ENCODE assay signal across 24 cellular contexts in the genomic region with DNA sequence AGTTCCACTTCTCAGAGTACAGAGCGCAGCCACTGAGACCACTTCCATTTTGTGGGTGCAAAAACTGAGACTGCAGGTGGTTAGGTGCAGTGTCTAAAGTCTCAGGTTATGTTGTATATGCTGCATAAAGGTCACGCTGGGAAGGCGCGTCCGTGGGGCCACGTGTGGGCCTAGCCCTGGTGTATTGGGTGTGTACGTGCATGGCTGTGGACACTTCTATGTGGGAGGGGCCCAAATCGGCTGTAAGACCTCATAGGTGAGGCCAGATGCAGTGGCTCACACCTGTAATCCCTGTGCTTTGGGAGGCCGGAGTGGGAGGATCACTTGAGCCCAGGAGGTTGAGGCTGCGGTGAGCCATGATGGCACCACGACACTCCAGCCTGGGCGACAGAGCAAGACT. TPM values are rescaled to one million over a fixed set of nuclear protein-coding genes. Genes with fewer than 3 reads are reported as not detected.
"Had no signal": no experiment of that assay in that cellular context is flagged by ENCODE, and none has a peak within 500 bp of the region (broad histone marks: within the 10 kb centered on the region; RNA-seq: fewer than 3 reads in every experiment).

No MANE protein-coding gene starts in this region.

- H3K4me3 ChIP-seq: colonic mucosa, esophagus squamous epithelium, gastrocnemius medialis, heart right ventricle, left ventricle myocardium inferior, lower lobe of right lung had no signal

- H3K27ac ChIP-seq: colonic mucosa, epithelial cell of prostate, esophagus squamous epithelium, gastrocnemius medialis, heart right ventricle, left ventricle myocardium inferior, lower lobe of right lung had no signal

- ATAC-seq: effector memory CD8-positive, alpha-beta T cell; esophagus mucosa; gastrocnemius medialis; heart right ventricle; left cardiac atrium; left lobe of liver; lower lobe of right lung had no signal

- H3K4me1 ChIP-seq: colonic mucosa, gastrocnemius medialis had no signal

- DNase-seq: colonic mucosa; cortex of kidney; effector CD8-positive, alpha-beta T cell; effector memory CD8-positive, alpha-beta T cell; endodermal cell; erythroblast; esophagus squamous epithelium; foreskin fibroblast; foreskin melanocyte; gastrocnemius medialis; glutamatergic neuron; head of caudate nucleus; heart right ventricle; hippocampal formation; left cardiac atrium; left ventricle myocardium inferior; lower lobe of right lung; mesenchymal stem cell had no signal

- H3K27me3 ChIP-seq: colonic mucosa, esophagus squamous epithelium, gastrocnemius medialis, heart right ventricle had no signal

- H3K36me3 ChIP-seq: colonic mucosa, esophagus squamous epithelium, gastrocnemius medialis, heart right ventricle, left ventricle myocardium inferior, lower lobe of right lung had no signal

- H3K9me3 ChIP-seq: colonic mucosa, esophagus squamous epithelium, gastrocnemius medialis, heart right ventricle, left ventricle myocardium inferior, lower lobe of right lung had no signal

RNA-seq across cellular contexts. Expression of gene GRID2IP, which starts 37.7 kb away (rescaled TPM):
- total RNA-seq: dermis microvascular lymphatic vessel endothelial cell, glomerular endothelial cell, left lobe of liver, left ventricle myocardium inferior, mesenteric fat pad had no signal
